Comparison of ENCODE assay signal across 8 cellular contexts in genomic region chr4:1723131-1723801, GRCh38. TPM values are rescaled to one million over a fixed set of nuclear protein-coding genes. Genes with fewer than 3 reads are reported as not detected.
DNase-seq lines count a peak whose midpoint lies in the region; ATAC-seq and TF ChIP-seq lines count a peak whose summit lies in the region.

No MANE protein-coding gene starts in this region.

- H3K36me3 ChIP-seq in OCI-LY7 (ENCODE audit: insufficient read depth, low read length) = peaks cover 70% of the 10 kb centered on the region
- peaks cover 24% of the 10 kb centered on the region for H3K36me3 ChIP-seq in osteoblast (ENCODE audit: insufficient read depth, low read length)

- no peak overlapping the region for H2AFZ ChIP-seq in OCI-LY7 (ENCODE audit: low read length)
- H2AFZ ChIP-seq in osteoblast (ENCODE audit: low read length) = peak overlapping the region; percentile 74

- TF ChIP-seq CTCF in OCI-LY7 (conservative IDR thresholded peaks at IDR 0.05; ENCODE audit: low read length) (no peak; the same call in 1 of the 2 replicates), osteoblast (IDR thresholded peaks at IDR 0.05; ENCODE audit: extremely low read depth, low read depth, low read length) (no peak)

- no peaks in the 10 kb centered on the region for H3K9me2 ChIP-seq in OCI-LY7 (ENCODE audit: insufficient read depth, low read length)

- H3K4me3 ChIP-seq in OCI-LY7 (ENCODE audit: low read depth, low read length, poor library complexity, severe bottlenecking) (peak overlapping the region; percentile 94), osteoblast (ENCODE audit: insufficient read depth, low read length) (no peak overlapping the region)

- peaks cover 58% of the 10 kb centered on the region for H3K4me1 ChIP-seq in OCI-LY7 (ENCODE audit: insufficient read depth, low read length, poor library complexity, severe bottlenecking)
- peaks cover 38% of the 10 kb centered on the region for H3K4me1 ChIP-seq in osteoblast (ENCODE audit: insufficient read depth, low read length)

- ATAC-seq in HG02798 (IDR thresholded peaks at IDR 0.05; ENCODE audit: poor library complexity, unreplicated experiment) (no peak), HG02759 (IDR thresholded peaks at IDR 0.05; ENCODE audit: unreplicated experiment) (no peak)

- CTCF ChIA-PET in OCI-LY7 (lab: Charles Lee; ENCODE audit: unreplicated experiment) = interaction anchor here (0.6 kb wide), 1 partner anchor 14 kb away, joined by 3 read pairs; no protein-coding TSS in a partner anchor

- H4K20me1 ChIP-seq in OCI-LY7 (ENCODE audit: insufficient read depth, low read length) (peaks cover 26% of the 10 kb centered on the region), osteoblast (ENCODE audit: insufficient read depth, low read length) (peaks cover 22% of the 10 kb centered on the region)

- H3K27ac ChIP-seq in OCI-LY7 (ENCODE audit: low read depth, low read length, poor library complexity, severe bottlenecking) (peak overlapping the region; percentile 90), osteoblast (ENCODE audit: low read depth, low read length) (peak overlapping the region; percentile 53)

- DNase-seq in Daoy (ENCODE audit: low read depth) (peak; percentile 2), OCI-LY7 (ENCODE audit: low spot score) (peak; percentile 94), osteoblast (ENCODE audit: insufficient read length, low spot score, missing footprints) (peak; percentile 46), COR-L47 (lab: John Stamatoyannopoulos, UW) (no peak), amniotic stem cell (lab: John Stamatoyannopoulos, UW) (no peak)
- DNase-seq in activated naive CD8-positive, alpha-beta T cell treated with anti-CD3 and anti-CD28 coated beads, Interleukin-2, amount 50 U/mL, for 16 hours (ENCODE audit: low read depth, low spot score) = peak; percentile 38

- H3K4me2 ChIP-seq in OCI-LY7 (ENCODE audit: low read length) = peak overlapping the region; percentile 87
- peak overlapping the region; percentile 85 for H3K4me2 ChIP-seq in osteoblast (ENCODE audit: insufficient read depth, low read length)

- intact Hi-C loops in OCI-LY7 (cut with micrococcal nuclease; ENCODE audit: unreplicated experiment) = loop anchor here (1.0 to 5.0 kb wide), 2 partner anchors 11 to 519 kb away; partner anchors contain the start of genes HAUS3, POLN and SLBP

- H3K79me2 ChIP-seq in OCI-LY7 (ENCODE audit: insufficient read depth, low read depth, low read length) (peaks cover 73% of the 10 kb centered on the region), osteoblast (ENCODE audit: insufficient read depth, low read length) (peaks cover 84% of the 10 kb centered on the region)

- H3K9me3 ChIP-seq in OCI-LY7 (ENCODE audit: low read length) (no peaks in the 10 kb centered on the region), osteoblast (ENCODE audit: low read depth, low read length) (no peaks in the 10 kb centered on the region)

- POLR2A ChIA-PET in OCI-LY7 (lab: Charles Lee) = interaction anchor here (0.8 to 1.0 kb wide), 3 partner anchors 9 to 1676 kb away, joined by 3 read pairs; no protein-coding TSS in a partner anchor

- H3K27me3 ChIP-seq in osteoblast (ENCODE audit: insufficient read depth, low read length) = no peaks in the 10 kb centered on the region

- BruUV-seq in OCI-LY7 (replicated peaks; lab: Mats Ljungman, UMichigan) = TSS peak; percentile 46

RNA-seq across cellular contexts. Expression of gene TACC3, which starts 1.9 kb away (rescaled TPM):
- 24.5 and 34.9 TPM in 2 replicates for total RNA-seq in Daoy (2014; rRNA removed; shearing (Covaris generic))
- 100 and 130 TPM in 2 replicates for total RNA-seq in OCI-LY7 (2014; rRNA removed; shearing (Covaris generic))
- 257 and 272 TPM in 2 replicates for total RNA-seq in OCI-LY7 (2022)
- 3.2 and 4.0 TPM in 2 replicates for total RNA-seq in osteoblast

RNA-seq across cellular contexts. Expression of gene TMEM129, which starts 2.1 kb away (rescaled TPM):
- total RNA-seq in Daoy (2014; rRNA removed; shearing (Covaris generic)) = 19.9 and 20.6 TPM in 2 replicates
- total RNA-seq in OCI-LY7 (2014; rRNA removed; shearing (Covaris generic)) = 35.1 and 44.0 TPM in 2 replicates
- total RNA-seq in OCI-LY7 (2022) (34.2 and 39.2 TPM in 2 replicates), osteoblast (37.1 and 38.0 TPM in 2 replicates)

RNA-seq across cellular contexts. Expression of gene SLBP, which starts 11.1 kb away (rescaled TPM):
- total RNA-seq in Daoy (2014; rRNA removed; shearing (Covaris generic)) = 126 and 156 TPM in 2 replicates
- total RNA-seq in OCI-LY7 (2014; rRNA removed; shearing (Covaris generic)) = 191 and 196 TPM in 2 replicates
- total RNA-seq in OCI-LY7 (2022) = 159 and 161 TPM in 2 replicates
- total RNA-seq in osteoblast = 51.9 and 55.7 TPM in 2 replicates

RNA-seq across cellular contexts. Expression of gene FAM53A, which starts 39.2 kb away (rescaled TPM):
- total RNA-seq in Daoy (2014; rRNA removed; shearing (Covaris generic)) = 3.5 and 10.9 TPM in 2 replicates
- 0.98 and 1.4 TPM in 2 replicates for total RNA-seq in OCI-LY7 (2014; rRNA removed; shearing (Covaris generic))
- 1.5 and 1.8 TPM in 2 replicates for total RNA-seq in OCI-LY7 (2022)
- total RNA-seq in osteoblast = 3.8 and 4.3 TPM in 2 replicates

Comparison
In these comparisons a context has a peak if more than half of its experiments do, and no peak if none do; other contexts are left out.
1. DNase-seq: peak in Daoy (single experiment), OCI-LY7 (single experiment), activated naive CD8-positive, alpha-beta T cell treated with anti-CD3 and anti-CD28 coated beads, Interleukin-2, amount 50 U/mL, for 16 hours (single experiment) and osteoblast (single experiment); none in COR-L47 (single experiment) and amniotic stem cell (single experiment).